Comparison of ENCODE assay signal across 8 cellular contexts in the genomic region with DNA sequence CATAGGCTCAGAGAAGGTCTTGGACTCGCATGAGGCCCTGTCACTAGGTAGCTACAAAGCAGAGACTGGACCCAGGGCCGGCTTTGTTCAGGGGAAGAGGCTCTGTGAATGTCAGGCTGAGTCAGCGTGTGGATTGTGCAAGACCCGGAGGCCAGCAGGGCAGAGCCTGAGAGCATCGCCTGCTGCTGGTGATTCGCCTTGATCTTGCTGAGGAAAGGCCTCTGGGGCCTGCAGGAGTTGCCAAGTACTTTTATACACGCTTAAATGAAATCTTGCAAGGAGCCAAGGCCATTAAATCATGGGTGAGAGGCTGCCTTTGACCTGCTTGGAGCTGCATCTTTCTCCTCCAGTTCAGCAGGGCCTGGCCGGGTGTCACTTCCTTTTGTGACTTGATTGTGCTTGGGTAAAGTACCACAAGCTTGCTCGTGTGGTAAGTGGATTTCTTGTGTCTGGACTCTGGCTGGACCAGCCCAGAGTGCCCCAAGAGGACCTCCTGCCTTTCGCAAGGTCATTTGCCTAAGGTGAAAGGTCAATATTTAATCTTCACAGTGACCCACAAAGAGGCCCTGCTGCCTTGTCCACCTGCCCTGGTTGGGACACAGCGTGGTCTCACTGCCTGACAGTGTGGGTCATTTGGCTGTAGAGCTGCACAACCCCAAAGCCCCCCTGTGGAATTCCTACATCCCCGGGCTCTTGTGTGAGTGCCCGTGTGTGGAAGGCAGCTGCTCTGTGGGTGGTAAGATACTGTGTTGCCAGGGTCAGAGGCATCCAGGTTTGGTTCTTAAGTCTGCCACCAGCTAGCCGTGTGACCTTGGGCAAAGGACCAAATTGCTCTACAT. TPM values are rescaled to one million over a fixed set of nuclear protein-coding genes. Genes with fewer than 3 reads are reported as not detected.
DNase-seq lines count a peak whose midpoint lies in the region; ATAC-seq, FAIRE-seq and TF ChIP-seq lines count a peak whose summit lies in the region.

No MANE protein-coding gene starts in this region.

- H3K9me3 ChIP-seq in HEK293 (ENCODE audit: control insufficient read depth, insufficient read depth, low read depth, low read length) (no peaks in the 10 kb centered on the region), K562 (replicated peaks; ENCODE audit: control insufficient read depth, insufficient read depth, low read depth, low read length) (peaks cover 21% of the 10 kb centered on the region), skeletal muscle satellite cell (replicated peaks; ENCODE audit: low read length) (no peaks in the 10 kb centered on the region)

- H3K9ac ChIP-seq in K562 (ENCODE audit: insufficient read depth in 1 of 2, low read depth in 2 of 2, low read length in 2 of 2), result peak overlapping the region; percentile 52 to 85
- peak overlapping the region; percentile 37 for H3K9ac ChIP-seq in skeletal muscle satellite cell (ENCODE audit: low read depth, low read length)

- no peak for TF ChIP-seq CTCF in HEK293 (tag by site-specific recombination; IDR thresholded peaks at IDR 0.05)
- TF ChIP-seq CTCF in K562 (IDR thresholded peaks at IDR 0.05 in 2 of 3, conservative IDR thresholded peaks at IDR 0.05 in 1 of 3; ENCODE audit: insufficient read depth in 2 of 3, low read depth in 1 of 3, low read length in 3 of 3), result no peak

- TF ChIP-seq POLR2A in K562 (conservative IDR thresholded peaks at IDR 0.05), result 0 out of 2 replicates have a peak, but pooled peaks have one; percentile 50

- BruUV-seq in K562 (replicated peaks; lab: Mats Ljungman, UMichigan), result no TSS peak

- peak; percentile 85 for ATAC-seq in K562

- H3K4me3 ChIP-seq in HEK293 (ENCODE audit: low read depth, low read length) (no peak overlapping the region), K562 (no peak overlapping the region), skeletal muscle satellite cell (ENCODE audit: low read length) (no peak overlapping the region)

- no peaks in the 10 kb centered on the region; the same call in 1 of the 2 replicates for H4K20me1 ChIP-seq in K562 (replicated peaks; ENCODE audit: control insufficient read depth, insufficient read depth, low read length)

- WGBS in K562 (ENCODE audit: insufficient coverage, low coverage, missing lambda C conversion rate), result 23% methylated on average over 14 of the region's 14 CpGs

- intact Hi-C loops in K562 (cut with micrococcal nuclease), result no loop called here

- in situ Hi-C loops in K562 (cut with MboI), result no loop called here

- no peaks in the 10 kb centered on the region for H3K9me1 ChIP-seq in K562 (ENCODE audit: control insufficient read depth, insufficient read depth, low read length)

- POLR2A ChIA-PET in HEK293 (lab: Yijun Ruan, JAX), result no interaction called here
- POLR2A ChIA-PET in K562 (lab: Yijun Ruan, JAX), result interaction anchor here (0.5 to 2.1 kb wide), 9 partner anchors 21 to 116 kb away, joined by 3 to 9 read pairs (median 4); no protein-coding TSS in a partner anchor

- H3K27ac ChIP-seq in HEK293 (ENCODE audit: extremely low read depth, low read depth, low read length), result no peak overlapping the region
- peak overlapping the region; percentile 90 for H3K27ac ChIP-seq in K562 (ENCODE audit: extremely low read depth, low read depth, low read length)

- H3K4me1 ChIP-seq in HEK293 (ENCODE audit: control insufficient read depth, insufficient read depth, low read length), result no peaks in the 10 kb centered on the region; the same call in 1 of the 2 replicates
- peaks cover 65 to 66% of the 10 kb centered on the region in 2 experiments for H3K4me1 ChIP-seq in K562 (replicated peaks in 1 of 2; ENCODE audit: control insufficient read depth in 2 of 2, insufficient read depth in 2 of 2, low read length in 2 of 2)
- H3K4me1 ChIP-seq in skeletal muscle satellite cell (ENCODE audit: control insufficient read depth, insufficient read depth, low read length), result peaks cover 42% of the 10 kb centered on the region

- TF ChIP-seq RAD21 in K562 (CRISPR knock-in tag; conservative IDR thresholded peaks at IDR 0.05 in 1 of 2, IDR thresholded peaks at IDR 0.05 in 1 of 2), result peak in 1 of 2 experiments; percentile 35; a peak in 2 of 4 replicates

- peaks cover 95% of the 10 kb centered on the region for H3K79me2 ChIP-seq in K562 (ENCODE audit: control insufficient read depth, insufficient read depth, low read length)

- CTCF ChIA-PET in HEK293 (lab: Yijun Ruan, JAX), result interaction anchor here (0.5 to 1.8 kb wide), 5 partner anchors 10 to 231 kb away, joined by 3 to 5 read pairs (median 4); no protein-coding TSS in a partner anchor
- CTCF ChIA-PET in K562 (lab: Yijun Ruan, JAX; ENCODE audit: low intra/inter-chr PET ratio), result no interaction called here

- peak; percentile 58; the same call in 1 of the 2 replicates for TF ChIP-seq EP300 in K562 (IDR thresholded peaks at IDR 0.05; ENCODE audit: low read length)

- no peaks in the 10 kb centered on the region for H3K27me3 ChIP-seq in K562 (ENCODE audit: control insufficient read depth in 2 of 2, insufficient read depth in 2 of 2, low read length in 2 of 2)
- H3K27me3 ChIP-seq in skeletal muscle satellite cell (ENCODE audit: control insufficient read depth, insufficient read depth, low read length), result no peaks in the 10 kb centered on the region

- DNase-seq in A172 (ENCODE audit: low spot score) (peak; percentile 94), T-helper 22 cell (ENCODE audit: low read depth) (peak; percentile 19), K562 (ENCODE audit: extremely low read depth in 1 of 4, low spot score in 3 of 4) (peak in 3 of 4 experiments; percentile 49 to 94 (median 84)), iPS-NIHi7 (ENCODE audit: extremely low spot score) (peak; percentile 71), RPMI8226 (no peak), NCI-H345 (lab: John Stamatoyannopoulos, UW) (no peak)

- H3K4me2 ChIP-seq in K562 (ENCODE audit: insufficient read depth, low read length), result peak overlapping the region; percentile 75
- peak overlapping the region; percentile 36 for H3K4me2 ChIP-seq in skeletal muscle satellite cell (ENCODE audit: low read length)

- peak overlapping the region; percentile 36; the same call in 1 of the 2 replicates for H2AFZ ChIP-seq in K562 (ENCODE audit: low read depth, low read length)

- H3K36me3 ChIP-seq in HEK293 (ENCODE audit: control insufficient read depth in 2 of 2, insufficient read depth in 1 of 2, low read length in 2 of 2) (peaks cover 0 to 5% of the 10 kb centered on the region in 2 experiments; a peak in 1 of 3 replicates), K562 (ENCODE audit: control insufficient read depth, insufficient read depth, low read length) (peaks cover 60% of the 10 kb centered on the region), skeletal muscle satellite cell (ENCODE audit: insufficient read depth, low read length) (no peaks in the 10 kb centered on the region)

- FAIRE-seq in K562 (lab: Jason Lieb, UNC), result peak; percentile 85

TF ChIP-seq in HEK293, 187 proteins besides CTCF, POLR2A, EP300 and RAD21 (continues in another document):
- TF ChIP-seq ZNF626 (tag by site-specific recombination; IDR thresholded peaks at IDR 0.05) (no peak), ZNF560 (tag by site-specific recombination; IDR thresholded peaks at IDR 0.05; ENCODE audit: borderline replicate concordance) (no peak)

RNA-seq across cellular contexts. Expression of gene SH2D4B, which starts 38.6 kb away (rescaled TPM):
- 0.07 and 0.53 TPM in 2 replicates for total RNA-seq in A172 (2014; rRNA removed; shearing (Covaris generic))
- total RNA-seq in K562 (2011; cell fraction: chromatin; rRNA removed; ENCODE audit: low replicate concordance), result 0.09 TPM in 1 of 2 replicates, not detected in the other
- 0.26 TPM in 1 of 2 replicates, not detected in the other for total RNA-seq in K562 (2011; cell fraction: nucleolus; rRNA removed)
- 0.22 TPM in 1 of 2 replicates, not detected in the other for total RNA-seq in K562 (2011; cell fraction: nucleoplasm; rRNA removed)
- 0.29 TPM in 1 of 2 replicates, not detected in the other for total RNA-seq in K562 (2014; rRNA removed)
- total RNA-seq in K562 (2014; rRNA removed; fragmentation: Illumina TruSeq; extraction: Trizol), result 0.04 TPM in 1 of 2 replicates, not detected in the other
- total RNA-seq in K562 (2015; rRNA removed; fragmentation: Illumina TruSeq; extraction: Trizol), result 0.04 TPM in 2 replicates
- total RNA-seq in K562 (2021), result 0.13 TPM in 1 of 2 replicates, not detected in the other
- polyA plus RNA-seq in K562 (2011; rRNA removed), result 0.03 TPM in 1 of 2 replicates, not detected in the other
- polyA plus RNA-seq in K562 (2011; cell fraction: cytosol; rRNA removed), result not detected in 2 replicates
- polyA plus RNA-seq in K562 (2011; cell fraction: nucleus; rRNA removed), result 0.03 TPM in 1 of 2 replicates, not detected in the other
- polyA plus RNA-seq in K562 (2012), result 0.05 and 0.06 TPM in 2 replicates
- not detected in 2 replicates for polyA plus RNA-seq in K562 (2014; fragmentation: Illumina TruSeq; extraction: Trizol)
- under 1 TPM in 1 of 2 experiments, not detected in 1; 0.14 TPM for polyA plus RNA-seq in K562 (2014; fragmentation: Nextera tagmentation; extraction: Ambion mirVana)
- not detected in 2 replicates for polyA plus RNA-seq in K562 (2014; rRNA removed)
- not detected in 2 replicates for polyA minus RNA-seq in K562 (2011; rRNA and poly(A)+ RNA removed)
- not detected in 2 replicates for polyA minus RNA-seq in K562 (2011; cell fraction: cytosol; rRNA and poly(A)+ RNA removed)
- not detected in 2 replicates for polyA minus RNA-seq in K562 (2011; cell fraction: nucleus; rRNA and poly(A)+ RNA removed)
- under 0.01 TPM in 1 of 2 replicates, not detected in the other for total RNA-seq in skeletal muscle satellite cell (2012; rRNA removed)

RNA-seq across cellular contexts. Expression of gene TSPAN14, which starts 44.9 kb away (rescaled TPM):
- total RNA-seq in A172 (2014; rRNA removed; shearing (Covaris generic)), result 35.0 and 38.4 TPM in 2 replicates
- 67.3 and 149 TPM in 2 replicates for total RNA-seq in K562 (2011; cell fraction: chromatin; rRNA removed; ENCODE audit: low replicate concordance)
- 99.9 and 106 TPM in 2 replicates for total RNA-seq in K562 (2011; cell fraction: nucleolus; rRNA removed)
- 117 and 138 TPM in 2 replicates for total RNA-seq in K562 (2011; cell fraction: nucleoplasm; rRNA removed)
- total RNA-seq in K562 (2014; rRNA removed), result 22.4 and 33.3 TPM in 2 replicates
- 19.0 and 23.3 TPM in 2 replicates for total RNA-seq in K562 (2014; rRNA removed; fragmentation: Illumina TruSeq; extraction: Trizol)
- total RNA-seq in K562 (2015; rRNA removed; fragmentation: Illumina TruSeq; extraction: Trizol), result 22.5 and 24.4 TPM in 2 replicates
- total RNA-seq in K562 (2021), result 89.2 and 92.9 TPM in 2 replicates
- polyA plus RNA-seq in K562 (2011; rRNA removed), result 42.9 and 65.1 TPM in 2 replicates
- polyA plus RNA-seq in K562 (2011; cell fraction: cytosol; rRNA removed), result 52.8 and 88.0 TPM in 2 replicates
- 52.2 and 85.9 TPM in 2 replicates for polyA plus RNA-seq in K562 (2011; cell fraction: nucleus; rRNA removed)
- polyA plus RNA-seq in K562 (2012), result 44.4 and 57.4 TPM in 2 replicates
- polyA plus RNA-seq in K562 (2014; fragmentation: Illumina TruSeq; extraction: Trizol), result 65.0 and 66.6 TPM in 2 replicates
- 1 to 10 TPM; 5.8 to 6.6 TPM for polyA plus RNA-seq in K562 (2014; fragmentation: Nextera tagmentation; extraction: Ambion mirVana)
- polyA plus RNA-seq in K562 (2014; rRNA removed), result 47.2 and 57.2 TPM in 2 replicates
- polyA minus RNA-seq in K562 (2011; rRNA and poly(A)+ RNA removed), result 21.6 and 45.5 TPM in 2 replicates
- 28.6 and 45.2 TPM in 2 replicates for polyA minus RNA-seq in K562 (2011; cell fraction: cytosol; rRNA and poly(A)+ RNA removed)
- polyA minus RNA-seq in K562 (2011; cell fraction: nucleus; rRNA and poly(A)+ RNA removed), result 20.1 and 21.1 TPM in 2 replicates
- total RNA-seq in skeletal muscle satellite cell (2012; rRNA removed), result 9.9 and 11.6 TPM in 2 replicates

Comparison
In these comparisons a context has a peak if more than half of its experiments do, and no peak if none do; other contexts are left out.
1. DNase-seq: peak in A172 (single experiment), T-helper 22 cell (single experiment), K562 (3 of 4) and iPS-NIHi7 (single experiment); none in RPMI8226 (single experiment) and NCI-H345 (single experiment).